In the genomic region with DNA sequence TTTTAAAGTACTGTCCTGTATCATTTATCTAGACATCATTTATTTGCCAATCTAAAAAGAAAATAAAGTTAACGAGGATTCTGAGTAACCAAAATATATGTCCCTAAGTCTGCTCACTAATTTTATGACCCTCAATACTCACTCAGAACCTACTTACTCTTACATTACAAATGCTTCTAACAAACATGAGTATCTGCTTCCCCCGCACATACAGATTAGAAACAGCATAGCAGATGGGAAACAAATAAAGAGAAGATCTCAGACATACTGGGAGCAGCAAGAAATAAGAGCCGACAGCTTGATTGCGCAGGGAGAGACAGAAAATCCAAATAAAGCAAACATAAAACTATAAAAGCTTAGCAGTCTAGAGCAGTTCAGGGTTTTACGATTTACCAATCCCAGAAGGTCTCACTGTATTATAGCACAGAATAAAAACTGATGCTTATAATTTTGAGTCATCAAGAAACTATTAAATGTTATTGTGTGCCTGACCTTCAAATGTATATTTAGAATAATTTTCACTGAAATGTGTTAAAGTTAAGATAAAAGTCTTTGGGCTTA, we compare ENCODE assay signal across 16 cellular contexts.
"Had no signal": no experiment of that assay in that cellular context is flagged by ENCODE, and none has a peak within 500 bp of the region (broad histone marks: within the 10 kb centered on the region; RNA-seq: fewer than 3 reads in every experiment).

No MANE protein-coding gene starts in this region.

- H3K27ac Mint-ChIP-seq: activated CD4-positive, alpha-beta T cell treated with anti-CD3 and anti-CD28 coated beads, Interleukin-2, amount 10 ng/mL, durations not matched to agents 24 days and 14 days; activated naive CD8-positive, alpha-beta T cell treated with anti-CD3 and anti-CD28 coated beads, Interleukin-2, amount 10 ng/mL, durations not matched to agents 7 days and 5 days; activated T-helper 1 cell treated with anti-CD3 and anti-CD28 coated beads, Interleukin-12 subunit alpha, Interleukin-12 subunit beta, Interleukin-2, Interleukin-4 antibody, amounts not matched to agents 30 ng/mL and 10 ng/mL and 1 ng/mL, durations not matched to agents 14 hours and 24 hours and 36 hours; naive B cell; stimulated activated effector memory CD8-positive, alpha-beta T cell treated with anti-CD3 and anti-CD28 coated beads, Interleukin-12 subunit alpha, Interleukin-12 subunit beta, amount 100 ng/mL, for 72 hours had no signal

- ATAC-seq: left lung; pancreas; stimulated activated effector memory CD8-positive, alpha-beta T cell treated with anti-CD3 and anti-CD28 coated beads, Interleukin-12 subunit alpha, Interleukin-12 subunit beta, amount 100 ng/mL, for 72 hours had no signal

- DNase-seq: activated CD4-positive, alpha-beta T cell treated with anti-CD3 and anti-CD28 coated beads, Interleukin-2, amount 10 ng/mL, durations not matched to agents 24 days and 14 days; activated CD4-positive, CD25-positive, alpha-beta regulatory T cell; activated naive CD8-positive, alpha-beta T cell treated with anti-CD3 and anti-CD28 coated beads, Interleukin-2, amount 10 ng/mL, durations not matched to agents 7 days and 5 days; brain microvascular endothelial cell; cortex of kidney; effector CD4-positive, alpha-beta T cell; islet precursor cell; left lung; mammary epithelial cell; naive B cell; pancreas; stimulated activated CD4-positive, alpha-beta T cell treated with anti-CD3 and anti-CD28 coated beads, Interleukin-12 subunit alpha, Interleukin-12 subunit beta, amount 100 ng/mL, for 4 hours; uterus had no signal

- H3K36me3 Mint-ChIP-seq: activated naive CD8-positive, alpha-beta T cell treated with anti-CD3 and anti-CD28 coated beads, Interleukin-2, amount 10 ng/mL, durations not matched to agents 7 days and 5 days; naive B cell; stimulated activated effector memory CD8-positive, alpha-beta T cell treated with anti-CD3 and anti-CD28 coated beads, Interleukin-12 subunit alpha, Interleukin-12 subunit beta, amount 100 ng/mL, for 72 hours had no signal

- H3K9me3 Mint-ChIP-seq: activated CD4-positive, alpha-beta T cell treated with anti-CD3 and anti-CD28 coated beads, Interleukin-2, amount 10 ng/mL, durations not matched to agents 24 days and 14 days; activated naive CD8-positive, alpha-beta T cell treated with anti-CD3 and anti-CD28 coated beads, Interleukin-2, amount 10 ng/mL, durations not matched to agents 7 days and 5 days; activated T-helper 1 cell treated with anti-CD3 and anti-CD28 coated beads, Interleukin-12 subunit alpha, Interleukin-12 subunit beta, Interleukin-2, Interleukin-4 antibody, amounts not matched to agents 30 ng/mL and 10 ng/mL and 1 ng/mL, durations not matched to agents 14 hours and 24 hours and 36 hours; central memory CD8-positive, alpha-beta T cell; stimulated activated effector memory CD8-positive, alpha-beta T cell treated with anti-CD3 and anti-CD28 coated beads, Interleukin-12 subunit alpha, Interleukin-12 subunit beta, amount 100 ng/mL, for 72 hours had no signal

- H3K4me3 Mint-ChIP-seq: activated CD4-positive, alpha-beta T cell treated with anti-CD3 and anti-CD28 coated beads, Interleukin-2, amount 10 ng/mL, durations not matched to agents 24 days and 14 days; activated naive CD8-positive, alpha-beta T cell treated with anti-CD3 and anti-CD28 coated beads, Interleukin-2, amount 10 ng/mL, durations not matched to agents 7 days and 5 days; activated T-helper 1 cell treated with anti-CD3 and anti-CD28 coated beads, Interleukin-12 subunit alpha, Interleukin-12 subunit beta, Interleukin-2, Interleukin-4 antibody, amounts not matched to agents 30 ng/mL and 10 ng/mL and 1 ng/mL, durations not matched to agents 14 hours and 24 hours and 36 hours; central memory CD8-positive, alpha-beta T cell; naive B cell; stimulated activated effector memory CD8-positive, alpha-beta T cell treated with anti-CD3 and anti-CD28 coated beads, Interleukin-12 subunit alpha, Interleukin-12 subunit beta, amount 100 ng/mL, for 72 hours had no signal

- H3K4me1 Mint-ChIP-seq: activated CD4-positive, alpha-beta T cell treated with anti-CD3 and anti-CD28 coated beads, Interleukin-2, amount 10 ng/mL, durations not matched to agents 24 days and 14 days; activated naive CD8-positive, alpha-beta T cell treated with anti-CD3 and anti-CD28 coated beads, Interleukin-2, amount 10 ng/mL, durations not matched to agents 7 days and 5 days; central memory CD8-positive, alpha-beta T cell; naive B cell; stimulated activated effector memory CD8-positive, alpha-beta T cell treated with anti-CD3 and anti-CD28 coated beads, Interleukin-12 subunit alpha, Interleukin-12 subunit beta, amount 100 ng/mL, for 72 hours had no signal
